ENCODE assay signal across 1 cellular context in the genomic region with DNA sequence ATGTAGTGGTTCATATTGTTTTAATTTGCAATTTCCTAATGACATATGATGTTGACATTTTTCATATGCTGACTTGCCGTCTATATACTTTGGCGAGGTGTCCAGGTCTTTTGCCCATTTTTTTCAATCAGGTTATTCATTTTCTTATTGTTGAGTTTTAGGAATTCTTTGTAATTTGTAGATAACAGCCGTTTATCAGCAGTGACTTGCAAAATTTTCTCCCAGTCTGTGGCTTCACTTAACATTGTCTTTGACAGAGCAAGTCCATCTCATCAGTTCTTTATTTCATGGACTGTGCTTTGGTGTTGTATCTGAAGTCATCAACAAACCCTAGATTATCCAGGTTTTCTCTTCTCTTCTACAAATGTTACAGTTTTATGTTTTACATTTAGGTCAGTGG.
TF ChIP-seq lines count a peak whose summit lies in the region.

No MANE protein-coding gene starts in this region.

TF ChIP-seq in K562, 482 proteins besides CTCF, POLR2A, EP300 and RAD21 (continued from another document):
- TF ChIP-seq, protein P1, sequence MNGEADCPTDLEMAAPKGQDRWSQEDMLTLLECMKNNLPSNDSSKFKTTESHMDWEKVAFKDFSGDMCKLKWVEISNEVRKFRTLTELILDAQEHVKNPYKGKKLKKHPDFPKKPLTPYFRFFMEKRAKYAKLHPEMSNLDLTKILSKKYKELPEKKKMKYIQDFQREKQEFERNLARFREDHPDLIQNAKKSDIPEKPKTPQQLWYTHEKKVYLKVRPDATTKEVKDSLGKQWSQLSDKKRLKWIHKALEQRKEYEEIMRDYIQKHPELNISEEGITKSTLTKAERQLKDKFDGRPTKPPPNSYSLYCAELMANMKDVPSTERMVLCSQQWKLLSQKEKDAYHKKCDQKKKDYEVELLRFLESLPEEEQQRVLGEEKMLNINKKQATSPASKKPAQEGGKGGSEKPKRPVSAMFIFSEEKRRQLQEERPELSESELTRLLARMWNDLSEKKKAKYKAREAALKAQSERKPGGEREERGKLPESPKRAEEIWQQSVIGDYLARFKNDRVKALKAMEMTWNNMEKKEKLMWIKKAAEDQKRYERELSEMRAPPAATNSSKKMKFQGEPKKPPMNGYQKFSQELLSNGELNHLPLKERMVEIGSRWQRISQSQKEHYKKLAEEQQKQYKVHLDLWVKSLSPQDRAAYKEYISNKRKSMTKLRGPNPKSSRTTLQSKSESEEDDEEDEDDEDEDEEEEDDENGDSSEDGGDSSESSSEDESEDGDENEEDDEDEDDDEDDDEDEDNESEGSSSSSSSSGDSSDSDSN (IDR thresholded peaks at IDR 0.05; ENCODE audit: borderline replicate concordance in 1 of 2, low read depth in 2 of 2, low read length in 2 of 2), result no peak
- TF ChIP-seq E2F3 (CRISPR knock-in tag; IDR thresholded peaks at IDR 0.05), result no peak
- TF ChIP-seq ZNF717 (CRISPR knock-in tag; IDR thresholded peaks at IDR 0.05), result no peak
- TF ChIP-seq PPARD (CRISPR knock-in tag; IDR thresholded peaks at IDR 0.05), result no peak
- TF ChIP-seq TCF7 (IDR thresholded peaks at IDR 0.05; ENCODE audit: borderline replicate concordance), result no peak
- TF ChIP-seq SMARCC2 (IDR thresholded peaks at IDR 0.05; ENCODE audit: low read depth), result no peak
- TF ChIP-seq FOXM1 (IDR thresholded peaks at IDR 0.05; ENCODE audit: low read depth), result peak; percentile 27; the same call in 1 of the 2 replicates
- no peak for TF ChIP-seq FOXM1 (CRISPR knock-in tag; IDR thresholded peaks at IDR 0.05; ENCODE audit: low read depth)
- TF ChIP-seq ZNF77 (CRISPR knock-in tag; IDR thresholded peaks at IDR 0.05), result no peak
- TF ChIP-seq NFE2L1 (tag; IDR thresholded peaks at IDR 0.05; ENCODE audit: borderline replicate concordance, low read depth), result peak; percentile 65; the same call in 1 of the 2 replicates
- no peak for TF ChIP-seq ZNF24 (IDR thresholded peaks at IDR 0.05)
- peak; percentile 89 for TF ChIP-seq MAFG (tag; conservative IDR thresholded peaks at IDR 0.05)
- TF ChIP-seq NFE2 (IDR thresholded peaks at IDR 0.05; ENCODE audit: low read depth), result peak; percentile 81
- TF ChIP-seq SMARCA4 (IDR thresholded peaks at IDR 0.05), result peak; percentile 42; the same call in 1 of the 2 replicates
- no peak for TF ChIP-seq ZBTB1 (CRISPR knock-in tag; IDR thresholded peaks at IDR 0.05; ENCODE audit: borderline replicate concordance, low read depth)
- TF ChIP-seq E2F8 (IDR thresholded peaks at IDR 0.05; ENCODE audit: low read depth, partially characterized antibody), result no peak
- TF ChIP-seq, protein P2, sequence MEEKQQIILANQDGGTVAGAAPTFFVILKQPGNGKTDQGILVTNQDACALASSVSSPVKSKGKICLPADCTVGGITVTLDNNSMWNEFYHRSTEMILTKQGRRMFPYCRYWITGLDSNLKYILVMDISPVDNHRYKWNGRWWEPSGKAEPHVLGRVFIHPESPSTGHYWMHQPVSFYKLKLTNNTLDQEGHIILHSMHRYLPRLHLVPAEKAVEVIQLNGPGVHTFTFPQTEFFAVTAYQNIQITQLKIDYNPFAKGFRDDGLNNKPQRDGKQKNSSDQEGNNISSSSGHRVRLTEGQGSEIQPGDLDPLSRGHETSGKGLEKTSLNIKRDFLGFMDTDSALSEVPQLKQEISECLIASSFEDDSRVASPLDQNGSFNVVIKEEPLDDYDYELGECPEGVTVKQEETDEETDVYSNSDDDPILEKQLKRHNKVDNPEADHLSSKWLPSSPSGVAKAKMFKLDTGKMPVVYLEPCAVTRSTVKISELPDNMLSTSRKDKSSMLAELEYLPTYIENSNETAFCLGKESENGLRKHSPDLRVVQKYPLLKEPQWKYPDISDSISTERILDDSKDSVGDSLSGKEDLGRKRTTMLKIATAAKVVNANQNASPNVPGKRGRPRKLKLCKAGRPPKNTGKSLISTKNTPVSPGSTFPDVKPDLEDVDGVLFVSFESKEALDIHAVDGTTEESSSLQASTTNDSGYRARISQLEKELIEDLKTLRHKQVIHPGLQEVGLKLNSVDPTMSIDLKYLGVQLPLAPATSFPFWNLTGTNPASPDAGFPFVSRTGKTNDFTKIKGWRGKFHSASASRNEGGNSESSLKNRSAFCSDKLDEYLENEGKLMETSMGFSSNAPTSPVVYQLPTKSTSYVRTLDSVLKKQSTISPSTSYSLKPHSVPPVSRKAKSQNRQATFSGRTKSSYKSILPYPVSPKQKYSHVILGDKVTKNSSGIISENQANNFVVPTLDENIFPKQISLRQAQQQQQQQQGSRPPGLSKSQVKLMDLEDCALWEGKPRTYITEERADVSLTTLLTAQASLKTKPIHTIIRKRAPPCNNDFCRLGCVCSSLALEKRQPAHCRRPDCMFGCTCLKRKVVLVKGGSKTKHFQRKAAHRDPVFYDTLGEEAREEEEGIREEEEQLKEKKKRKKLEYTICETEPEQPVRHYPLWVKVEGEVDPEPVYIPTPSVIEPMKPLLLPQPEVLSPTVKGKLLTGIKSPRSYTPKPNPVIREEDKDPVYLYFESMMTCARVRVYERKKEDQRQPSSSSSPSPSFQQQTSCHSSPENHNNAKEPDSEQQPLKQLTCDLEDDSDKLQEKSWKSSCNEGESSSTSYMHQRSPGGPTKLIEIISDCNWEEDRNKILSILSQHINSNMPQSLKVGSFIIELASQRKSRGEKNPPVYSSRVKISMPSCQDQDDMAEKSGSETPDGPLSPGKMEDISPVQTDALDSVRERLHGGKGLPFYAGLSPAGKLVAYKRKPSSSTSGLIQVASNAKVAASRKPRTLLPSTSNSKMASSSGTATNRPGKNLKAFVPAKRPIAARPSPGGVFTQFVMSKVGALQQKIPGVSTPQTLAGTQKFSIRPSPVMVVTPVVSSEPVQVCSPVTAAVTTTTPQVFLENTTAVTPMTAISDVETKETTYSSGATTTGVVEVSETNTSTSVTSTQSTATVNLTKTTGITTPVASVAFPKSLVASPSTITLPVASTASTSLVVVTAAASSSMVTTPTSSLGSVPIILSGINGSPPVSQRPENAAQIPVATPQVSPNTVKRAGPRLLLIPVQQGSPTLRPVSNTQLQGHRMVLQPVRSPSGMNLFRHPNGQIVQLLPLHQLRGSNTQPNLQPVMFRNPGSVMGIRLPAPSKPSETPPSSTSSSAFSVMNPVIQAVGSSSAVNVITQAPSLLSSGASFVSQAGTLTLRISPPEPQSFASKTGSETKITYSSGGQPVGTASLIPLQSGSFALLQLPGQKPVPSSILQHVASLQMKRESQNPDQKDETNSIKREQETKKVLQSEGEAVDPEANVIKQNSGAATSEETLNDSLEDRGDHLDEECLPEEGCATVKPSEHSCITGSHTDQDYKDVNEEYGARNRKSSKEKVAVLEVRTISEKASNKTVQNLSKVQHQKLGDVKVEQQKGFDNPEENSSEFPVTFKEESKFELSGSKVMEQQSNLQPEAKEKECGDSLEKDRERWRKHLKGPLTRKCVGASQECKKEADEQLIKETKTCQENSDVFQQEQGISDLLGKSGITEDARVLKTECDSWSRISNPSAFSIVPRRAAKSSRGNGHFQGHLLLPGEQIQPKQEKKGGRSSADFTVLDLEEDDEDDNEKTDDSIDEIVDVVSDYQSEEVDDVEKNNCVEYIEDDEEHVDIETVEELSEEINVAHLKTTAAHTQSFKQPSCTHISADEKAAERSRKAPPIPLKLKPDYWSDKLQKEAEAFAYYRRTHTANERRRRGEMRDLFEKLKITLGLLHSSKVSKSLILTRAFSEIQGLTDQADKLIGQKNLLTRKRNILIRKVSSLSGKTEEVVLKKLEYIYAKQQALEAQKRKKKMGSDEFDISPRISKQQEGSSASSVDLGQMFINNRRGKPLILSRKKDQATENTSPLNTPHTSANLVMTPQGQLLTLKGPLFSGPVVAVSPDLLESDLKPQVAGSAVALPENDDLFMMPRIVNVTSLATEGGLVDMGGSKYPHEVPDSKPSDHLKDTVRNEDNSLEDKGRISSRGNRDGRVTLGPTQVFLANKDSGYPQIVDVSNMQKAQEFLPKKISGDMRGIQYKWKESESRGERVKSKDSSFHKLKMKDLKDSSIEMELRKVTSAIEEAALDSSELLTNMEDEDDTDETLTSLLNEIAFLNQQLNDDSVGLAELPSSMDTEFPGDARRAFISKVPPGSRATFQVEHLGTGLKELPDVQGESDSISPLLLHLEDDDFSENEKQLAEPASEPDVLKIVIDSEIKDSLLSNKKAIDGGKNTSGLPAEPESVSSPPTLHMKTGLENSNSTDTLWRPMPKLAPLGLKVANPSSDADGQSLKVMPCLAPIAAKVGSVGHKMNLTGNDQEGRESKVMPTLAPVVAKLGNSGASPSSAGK (IDR thresholded peaks at IDR 0.05), result no peak
- TF ChIP-seq, protein P3, sequence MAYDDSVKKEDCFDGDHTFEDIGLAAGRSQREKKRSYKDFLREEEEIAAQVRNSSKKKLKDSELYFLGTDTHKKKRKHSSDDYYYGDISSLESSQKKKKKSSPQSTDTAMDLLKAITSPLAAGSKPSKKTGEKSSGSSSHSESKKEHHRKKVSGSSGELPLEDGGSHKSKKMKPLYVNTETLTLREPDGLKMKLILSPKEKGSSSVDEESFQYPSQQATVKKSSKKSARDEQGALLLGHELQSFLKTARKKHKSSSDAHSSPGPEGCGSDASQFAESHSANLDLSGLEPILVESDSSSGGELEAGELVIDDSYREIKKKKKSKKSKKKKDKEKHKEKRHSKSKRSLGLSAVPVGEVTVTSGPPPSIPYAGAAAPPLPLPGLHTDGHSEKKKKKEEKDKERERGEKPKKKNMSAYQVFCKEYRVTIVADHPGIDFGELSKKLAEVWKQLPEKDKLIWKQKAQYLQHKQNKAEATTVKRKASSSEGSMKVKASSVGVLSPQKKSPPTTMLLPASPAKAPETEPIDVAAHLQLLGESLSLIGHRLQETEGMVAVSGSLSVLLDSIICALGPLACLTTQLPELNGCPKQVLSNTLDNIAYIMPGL (CRISPR knock-in tag; IDR thresholded peaks at IDR 0.05), result no peak
- no peak for TF ChIP-seq TAF1 (IDR thresholded peaks at IDR 0.05; ENCODE audit: control insufficient read depth, extremely low read depth, insufficient read depth, low read length, severe bottlenecking)
- TF ChIP-seq MAFF (IDR thresholded peaks at IDR 0.05; ENCODE audit: low read length), result peak; percentile 62; the same call in 1 of the 2 replicates
- TF ChIP-seq C11orf30 (IDR thresholded peaks at IDR 0.05; ENCODE audit: low read depth), result peak; percentile 78
- TF ChIP-seq HDAC2 (IDR thresholded peaks at IDR 0.05), result no peak
- TF ChIP-seq, protein P4, sequence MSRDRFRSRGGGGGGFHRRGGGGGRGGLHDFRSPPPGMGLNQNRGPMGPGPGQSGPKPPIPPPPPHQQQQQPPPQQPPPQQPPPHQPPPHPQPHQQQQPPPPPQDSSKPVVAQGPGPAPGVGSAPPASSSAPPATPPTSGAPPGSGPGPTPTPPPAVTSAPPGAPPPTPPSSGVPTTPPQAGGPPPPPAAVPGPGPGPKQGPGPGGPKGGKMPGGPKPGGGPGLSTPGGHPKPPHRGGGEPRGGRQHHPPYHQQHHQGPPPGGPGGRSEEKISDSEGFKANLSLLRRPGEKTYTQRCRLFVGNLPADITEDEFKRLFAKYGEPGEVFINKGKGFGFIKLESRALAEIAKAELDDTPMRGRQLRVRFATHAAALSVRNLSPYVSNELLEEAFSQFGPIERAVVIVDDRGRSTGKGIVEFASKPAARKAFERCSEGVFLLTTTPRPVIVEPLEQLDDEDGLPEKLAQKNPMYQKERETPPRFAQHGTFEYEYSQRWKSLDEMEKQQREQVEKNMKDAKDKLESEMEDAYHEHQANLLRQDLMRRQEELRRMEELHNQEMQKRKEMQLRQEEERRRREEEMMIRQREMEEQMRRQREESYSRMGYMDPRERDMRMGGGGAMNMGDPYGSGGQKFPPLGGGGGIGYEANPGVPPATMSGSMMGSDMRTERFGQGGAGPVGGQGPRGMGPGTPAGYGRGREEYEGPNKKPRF (IDR thresholded peaks at IDR 0.05; ENCODE audit: low read depth, low read length), result no peak
- no peak for TF ChIP-seq SMAD2 (IDR thresholded peaks at IDR 0.05; ENCODE audit: low read depth, low read length)
- no peak for TF ChIP-seq MCM2 (IDR thresholded peaks at IDR 0.05; ENCODE audit: low read depth)
- no peak for TF ChIP-seq RAD51 (IDR thresholded peaks at IDR 0.05; ENCODE audit: borderline replicate concordance, low read depth)
- no peak for TF ChIP-seq ETV6 (IDR thresholded peaks at IDR 0.05; ENCODE audit: borderline replicate concordance in 1 of 2, low read depth in 2 of 2, low read length in 1 of 2)
- no peak for TF ChIP-seq ETV6 (CRISPR knock-in tag; IDR thresholded peaks at IDR 0.05; ENCODE audit: borderline replicate concordance)
- no peak for TF ChIP-seq NFIX (CRISPR knock-in tag; IDR thresholded peaks at IDR 0.05; ENCODE audit: low read depth)
- TF ChIP-seq GABPB2 (CRISPR knock-in tag; conservative IDR thresholded peaks at IDR 0.05), result no peak
- no peak for TF ChIP-seq ARNT (IDR thresholded peaks at IDR 0.05)
- peak; percentile 87 for TF ChIP-seq ZNF316 (IDR thresholded peaks at IDR 0.05)
TF ChIP-seq in K562: peak in this region for 11.
